31 cellular contexts compared by ENCODE assay signal in the genomic region with DNA sequence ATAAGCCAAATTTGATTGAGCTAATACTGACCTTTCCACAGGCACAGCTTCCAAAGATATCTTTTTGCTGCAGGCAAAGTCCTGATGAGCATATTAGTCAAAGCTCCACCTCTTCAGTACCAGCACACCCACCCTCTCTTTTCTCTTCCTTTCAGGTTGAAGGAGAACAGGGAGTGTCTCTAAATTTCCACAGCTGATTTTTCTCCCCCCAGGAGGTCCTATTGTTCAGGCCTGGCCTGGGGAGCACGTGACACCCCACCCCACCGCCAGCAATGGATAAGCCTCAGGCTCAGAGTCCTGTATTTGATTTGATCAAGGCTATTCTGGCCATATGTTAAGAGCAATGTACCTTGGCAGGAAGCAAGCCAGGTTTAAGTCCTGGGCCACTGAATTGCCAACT. TPM values are rescaled to one million over a fixed set of nuclear protein-coding genes. Genes with fewer than 3 reads are reported as not detected.
A peak's percentile ranks its signal among the peaks of the same experiment; 100 is the strongest.
DNase-seq lines count a peak whose midpoint lies in the region; ATAC-seq and TF ChIP-seq lines count a peak whose summit lies in the region.
"Had no signal": no experiment of that assay in that cellular context is flagged by ENCODE, and none has a peak within 500 bp of the region (broad histone marks: within the 10 kb centered on the region; RNA-seq: fewer than 3 reads in every experiment).

No MANE protein-coding gene starts in this region.

- no peaks in the 10 kb centered on the region for H3K36me3 ChIP-seq in A673 (ENCODE audit: insufficient read depth, low read length, poor library complexity, severe bottlenecking)
- H3K36me3 ChIP-seq in PC-3 (ENCODE audit: low read depth, low read length): no peaks in the 10 kb centered on the region
- H3K36me3 ChIP-seq: BE2C, heart left ventricle, right atrium auricular region had no signal

- BruUV-seq in A673 (replicated peaks; lab: Mats Ljungman, UMichigan) (no TSS peak), PC-3 (replicated peaks; lab: Mats Ljungman, UMichigan) (no TSS peak)

- no peaks in the 10 kb centered on the region for H3K9me2 ChIP-seq in PC-3 (replicated peaks; ENCODE audit: low read length)

- H3K27ac Mint-ChIP-seq in stimulated activated effector memory CD8-positive, alpha-beta T cell treated with anti-CD3 and anti-CD28 coated beads, Interleukin-12 subunit alpha, Interleukin-12 subunit beta, amount 100 ng/mL, for 72 hours: no peak overlapping the region
- H3K27ac Mint-ChIP-seq: activated naive CD4-positive, alpha-beta T cell treated with anti-CD3 and anti-CD28 coated beads, Interleukin-2, amount 50 U/mL, for 72 hours; activated T-helper 17 cell treated with anti-CD3 and anti-CD28 coated beads, Interleukin-2, amount 50 U/mL, for 72 hours; nephron had no signal

- H3K4me3 Mint-ChIP-seq in stimulated activated effector memory CD8-positive, alpha-beta T cell treated with anti-CD3 and anti-CD28 coated beads, Interleukin-12 subunit alpha, Interleukin-12 subunit beta, amount 100 ng/mL, for 72 hours: no peak overlapping the region
- H3K4me3 Mint-ChIP-seq: activated T-helper 17 cell treated with anti-CD3 and anti-CD28 coated beads, Interleukin-2, amount 50 U/mL, for 72 hours; central memory CD8-positive, alpha-beta T cell; nephron had no signal

- intact Hi-C loops in A673 (cut with micrococcal nuclease; ENCODE audit: unreplicated experiment) (loop anchor here (5.0 kb wide), 1 partner anchor 154 kb away; no protein-coding TSS in a partner anchor), PC-3 (cut with micrococcal nuclease) (no loop called here)

- H3K4me3 ChIP-seq in A673 (ENCODE audit: low read depth, low read length, poor library complexity, severe bottlenecking) (no peak overlapping the region), PC-3 (ENCODE audit: low read length) (no peak overlapping the region), epithelial cell of esophagus (ENCODE audit: low read length) (no peak overlapping the region)
- H3K4me3 ChIP-seq: dorsolateral prefrontal cortex, heart left ventricle, pancreas, right atrium auricular region, spleen, testis had no signal

- no peaks in the 10 kb centered on the region for H3F3A ChIP-seq in PC-3 (ENCODE audit: low read length, unreplicated experiment)

- H3K4me1 ChIP-seq in A673 (ENCODE audit: insufficient read depth, low read length, poor library complexity, severe bottlenecking): no peaks in the 10 kb centered on the region
- H3K4me1 ChIP-seq in PC-3 (ENCODE audit: insufficient read depth, low read length): peaks cover 19% of the 10 kb centered on the region
- H3K4me1 ChIP-seq: BE2C, heart left ventricle, pancreas, right atrium auricular region, testis had no signal

- POLR2A ChIA-PET in A673 (lab: Charles Lee; ENCODE audit: low non-redundant PET): no interaction called here
- POLR2A ChIA-PET in PC-3 (lab: Charles Lee; ENCODE audit: unreplicated experiment): no interaction called here

- H3K4me1 Mint-ChIP-seq in stimulated activated effector memory CD8-positive, alpha-beta T cell treated with anti-CD3 and anti-CD28 coated beads, Interleukin-12 subunit alpha, Interleukin-12 subunit beta, amount 100 ng/mL, for 72 hours: no peaks in the 10 kb centered on the region
- H3K4me1 Mint-ChIP-seq: activated T-helper 17 cell treated with anti-CD3 and anti-CD28 coated beads, Interleukin-2, amount 50 U/mL, for 72 hours; central memory CD8-positive, alpha-beta T cell had no signal

- H3K4me2 ChIP-seq in PC-3 (ENCODE audit: low read length): no peak overlapping the region

- H2AFZ ChIP-seq in PC-3 (ENCODE audit: low read length): no peak overlapping the region

- H3K9me3 ChIP-seq in A673 (ENCODE audit: low read depth, low read length, poor library complexity, severe bottlenecking) (no peaks in the 10 kb centered on the region), PC-3 (ENCODE audit: low read length) (no peaks in the 10 kb centered on the region)
- H3K9me3 ChIP-seq: BE2C, heart left ventricle, pancreas, right atrium auricular region, spleen, testis had no signal

- no peaks in the 10 kb centered on the region for H3K27me3 ChIP-seq in A673 (replicated peaks; ENCODE audit: insufficient read depth, low read depth, low read length, poor library complexity)
- no peaks in the 10 kb centered on the region for H3K27me3 ChIP-seq in PC-3 (ENCODE audit: low read length)
- H3K27me3 ChIP-seq: BE2C, dorsolateral prefrontal cortex, pancreas, right atrium auricular region, spleen, testis had no signal

- no peak overlapping the region for H3K27ac ChIP-seq in A673 (ENCODE audit: low read depth, low read length, poor library complexity, severe bottlenecking)
- no peak overlapping the region for H3K27ac ChIP-seq in PC-3 (ENCODE audit: low read length)
- H3K27ac ChIP-seq: dorsolateral prefrontal cortex, heart left ventricle, pancreas, right atrium auricular region, spleen, testis, VCaP had no signal

- DNase-seq in A673 (ENCODE audit: low spot score) (peak; percentile 33), NCI-H1417 treated with DMSO at 0.1 percent for 48 hours (lab: John Stamatoyannopoulos, UW) (peak; percentile 24), PC-3 (peak; percentile 18), epithelial cell of esophagus (ENCODE audit: low read depth) (peak; percentile 60), HuH-7.5 (ENCODE audit: low spot score) (no peak), iPS-NIHi11 (ENCODE audit: low spot score) (no peak)
- no peak for DNase-seq in stimulated activated effector memory CD8-positive, alpha-beta T cell treated with anti-CD3 and anti-CD28 coated beads, Interleukin-12 subunit alpha, Interleukin-12 subunit beta, amount 100 ng/mL, for 72 hours (ENCODE audit: low spot score in 2 of 2)
- DNase-seq: activated CD4-positive, alpha-beta T cell treated with anti-CD3 and anti-CD28 coated beads, Interleukin-2, amount 50 U/mL, for 48 hours; activated CD8-positive, alpha-beta memory T cell treated with anti-CD3 and anti-CD28 coated beads, Interleukin-2, amount 50 U/mL, for 4 hours; BE2C; DMS79; dorsolateral prefrontal cortex; heart left ventricle; Kasumi-1; left cardiac atrium; NCI-H1048; NCI-H2029; pancreas; RPMI8226; spleen; stimulated activated CD4-positive, alpha-beta T cell treated with anti-CD3 and anti-CD28 coated beads, Interleukin-4, amount 100 ng/mL, for 1 hour; stimulated activated naive CD4-positive, alpha-beta T cell; testis had no signal

- H3K36me3 Mint-ChIP-seq in stimulated activated effector memory CD8-positive, alpha-beta T cell treated with anti-CD3 and anti-CD28 coated beads, Interleukin-12 subunit alpha, Interleukin-12 subunit beta, amount 100 ng/mL, for 72 hours: peaks cover 5% of the 10 kb centered on the region

- no peak for ATAC-seq in PC-3
- no peak for ATAC-seq in GM21447 (IDR thresholded peaks at IDR 0.05; ENCODE audit: unreplicated experiment)
- ATAC-seq in stimulated activated effector memory CD8-positive, alpha-beta T cell treated with anti-CD3 and anti-CD28 coated beads, Interleukin-12 subunit alpha, Interleukin-12 subunit beta, amount 100 ng/mL, for 72 hours: no peak
- ATAC-seq: activated naive CD4-positive, alpha-beta T cell treated with anti-CD3 and anti-CD28 coated beads, Interleukin-2, amount 50 U/mL, for 72 hours; activated T-helper 17 cell treated with anti-CD3 and anti-CD28 coated beads, Interleukin-2, amount 50 U/mL, for 72 hours; heart left ventricle; left cardiac atrium; pancreas had no signal

- no peaks in the 10 kb centered on the region for H3K9me3 Mint-ChIP-seq in stimulated activated effector memory CD8-positive, alpha-beta T cell treated with anti-CD3 and anti-CD28 coated beads, Interleukin-12 subunit alpha, Interleukin-12 subunit beta, amount 100 ng/mL, for 72 hours
- H3K9me3 Mint-ChIP-seq: activated naive CD4-positive, alpha-beta T cell treated with anti-CD3 and anti-CD28 coated beads, Interleukin-2, amount 50 U/mL, for 72 hours; activated T-helper 17 cell treated with anti-CD3 and anti-CD28 coated beads, Interleukin-2, amount 50 U/mL, for 72 hours; central memory CD8-positive, alpha-beta T cell; nephron had no signal

- H4K20me1 ChIP-seq in PC-3 (ENCODE audit: low read length): no peaks in the 10 kb centered on the region

- no peak for TF ChIP-seq CTCF in A673 (conservative IDR thresholded peaks at IDR 0.05; ENCODE audit: low read depth, low read length)
- no peak for TF ChIP-seq CTCF in PC-3 (conservative IDR thresholded peaks at IDR 0.05; ENCODE audit: low read depth, low read length)
- no peak for TF ChIP-seq CTCF in epithelial cell of esophagus (IDR thresholded peaks at IDR 0.05; ENCODE audit: insufficient read depth, low read depth, low read length, missing control alignments)

- CTCF ChIA-PET in A673 (lab: Charles Lee) (no interaction called here), PC-3 (lab: Charles Lee) (no interaction called here)

- no peaks in the 10 kb centered on the region for H3K79me2 ChIP-seq in PC-3 (ENCODE audit: low read length)

- H3K9ac ChIP-seq in PC-3 (ENCODE audit: low read length): no peak overlapping the region

RNA-seq across cellular contexts. Expression of gene ANKK1, which starts 9.6 kb away (rescaled TPM):
- 0.39 and 0.43 TPM in 2 replicates for total RNA-seq in A673 (2021)
- 0.22 TPM in 1 of 2 replicates, not detected in the other for total RNA-seq in PC-3 (2014; rRNA removed)
- total RNA-seq: right atrium auricular region; T-helper 2 cell treated with Interferon-gamma antibody and Interleukin-4, amounts not matched to agents 100 ng/mL and 5 ng/mL, for 36 hours had no signal

Comparison
In these comparisons a context has a peak if more than half of its experiments do, and no peak if none do; other contexts are left out.
1. DNase-seq: peak in A673 (single experiment), NCI-H1417 treated with DMSO at 0.1 percent for 48 hours (single experiment), PC-3 (single experiment) and epithelial cell of esophagus (single experiment); none in HuH-7.5 (single experiment), stimulated activated effector memory CD8-positive, alpha-beta T cell treated with anti-CD3 and anti-CD28 coated beads, Interleukin-12 subunit alpha, Interleukin-12 subunit beta, amount 100 ng/mL, for 72 hours (0 of 2) and iPS-NIHi11 (single experiment).